In genomic region chr3:84965141-84965540, GRCh38 we compare ENCODE assay signal across 10 cellular contexts. TPM values are rescaled to one million over a fixed set of nuclear protein-coding genes. Genes with fewer than 3 reads are reported as not detected.
DNase-seq lines count a peak whose midpoint lies in the region; ATAC-seq, FAIRE-seq and TF ChIP-seq lines count a peak whose summit lies in the region.
"Had no signal": no experiment of that assay in that cellular context is flagged by ENCODE, and none has a peak within 500 bp of the region (broad histone marks: within the 10 kb centered on the region; RNA-seq: fewer than 3 reads in every experiment).

No MANE protein-coding gene starts in this region.

- H3K9ac ChIP-seq in SU-DHL-6 (ENCODE audit: low read length) (no peak overlapping the region), HepG2 (ENCODE audit: insufficient read depth, low read depth, low read length) (no peak overlapping the region)

- POLR2A ChIA-PET in HepG2 (lab: Yijun Ruan, JAX): no interaction called here

- peak overlapping the region; percentile 39 for H2AFZ ChIP-seq in SU-DHL-6 (ENCODE audit: low read depth, low read length, severe bottlenecking)
- no peak overlapping the region for H2AFZ ChIP-seq in HepG2 (ENCODE audit: low read length)

- H3K27ac ChIP-seq in SU-DHL-6 (ENCODE audit: low read depth, low read length): no peak overlapping the region
- no peak overlapping the region for H3K27ac ChIP-seq in HepG2 (ENCODE audit: extremely low read length, insufficient read depth, low read length)
- no peak overlapping the region for H3K27ac ChIP-seq in heart right ventricle
- H3K27ac ChIP-seq: epithelial cell of prostate had no signal

- in situ Hi-C loops in HepG2 (cut with HindIII; ENCODE audit: extremely low pct_ligation_motif_present, low pct_unique_long_range_greater_than_20kb): loop anchor here (25.0 kb wide), 1 partner anchor 397 kb away; no protein-coding TSS in a partner anchor

- H3F3A ChIP-seq in SU-DHL-6 (ENCODE audit: insufficient read depth): no peaks in the 10 kb centered on the region

- TF ChIP-seq EP300 in HepG2 (IDR thresholded peaks at IDR 0.05; ENCODE audit: low read depth in 2 of 2, low read length in 2 of 2) (no peak), HepG2 (CRISPR knock-in tag; IDR thresholded peaks at IDR 0.05; ENCODE audit: borderline replicate concordance) (no peak)

- H3K9me3 ChIP-seq in SU-DHL-6 (ENCODE audit: insufficient read depth, low read length) (no peaks in the 10 kb centered on the region), HepG2 (ENCODE audit: low read length) (no peaks in the 10 kb centered on the region), heart right ventricle (no peaks in the 10 kb centered on the region)

- no peaks in the 10 kb centered on the region for H3K36me3 ChIP-seq in SU-DHL-6 (ENCODE audit: low read length)
- no peaks in the 10 kb centered on the region for H3K36me3 ChIP-seq in HepG2 (replicated peaks in 1 of 2; ENCODE audit: control insufficient read depth in 1 of 2, insufficient read depth in 2 of 2, low read length in 2 of 2)
- H3K36me3 ChIP-seq in heart right ventricle: no peaks in the 10 kb centered on the region

- H3K4me1 ChIP-seq in HepG2 (ENCODE audit: insufficient read depth, low read length) (no peaks in the 10 kb centered on the region), heart right ventricle (peaks cover 0 to 5% (median 0%) of the 10 kb centered on the region in 9 donors)

- TF ChIP-seq CTCF in SU-DHL-6 (IDR thresholded peaks at IDR 0.05; ENCODE audit: insufficient read depth, low read length, poor library complexity, severe bottlenecking) (peak; percentile 27), HepG2 (CRISPR knock-in tag; IDR thresholded peaks at IDR 0.05) (peak; percentile 51), heart right ventricle (IDR thresholded peaks at IDR 0.05) (no peak)

- FAIRE-seq in HepG2 (lab: Jason Lieb, UNC): peak; percentile 26

- no peak for TF ChIP-seq RAD21 in HepG2 (CRISPR knock-in tag; IDR thresholded peaks at IDR 0.05)

- WGBS in HepG2 (ENCODE audit: low lambda C conversion rate): 3% methylated on average over 1 of the region's 1 CpG
- 16 to 24% methylated on average over 1 of the region's 1 CpG for WGBS in heart right ventricle, 2 donors

- CTCF ChIA-PET in HepG2 (lab: Yijun Ruan, JAX; ENCODE audit: low intra/inter-chr PET ratio, low total read pairs): interaction anchor here (1.6 kb wide), 1 partner anchor 417 kb away, joined by 5 read pairs; no protein-coding TSS in a partner anchor

- no peaks in the 10 kb centered on the region for H4K20me1 ChIP-seq in SU-DHL-6 (ENCODE audit: low read depth, low read length)
- H4K20me1 ChIP-seq in HepG2 (ENCODE audit: insufficient read depth, low read length): no peaks in the 10 kb centered on the region

- H3K9me3 Mint-ChIP-seq in activated T-cell treated with anti-CD3 and anti-CD28 coated beads, Interleukin-2, amount 50 U/mL, for 24 hours: peaks cover 3% of the 10 kb centered on the region

- H3K4me3 Mint-ChIP-seq in activated T-cell treated with anti-CD3 and anti-CD28 coated beads, Interleukin-2, amount 50 U/mL, for 24 hours: no peak overlapping the region
- H3K4me3 Mint-ChIP-seq: natural killer cell had no signal

- H3K27me3 Mint-ChIP-seq in activated T-cell treated with anti-CD3 and anti-CD28 coated beads, Interleukin-2, amount 50 U/mL, for 24 hours: peaks cover 28% of the 10 kb centered on the region

- intact Hi-C loops in HepG2 (cut with micrococcal nuclease; ENCODE audit: unreplicated experiment) (loop anchor here (1.0 kb wide), 1 partner anchor 417 kb away; no protein-coding TSS in a partner anchor), heart right ventricle (cut with DNase I) (no loop called here)

- DNase-seq in DMS114 treated with DMSO at 0.1 percent for 48 hours (lab: John Stamatoyannopoulos, UW; ENCODE audit: unreplicated experiment): peak; percentile 39
- DNase-seq in LoVo (ENCODE audit: low spot score): peak; percentile 20
- peak; percentile 10 for DNase-seq in HepG2 (ENCODE audit: low spot score)
- no peak for DNase-seq in T-helper 9 cell
- DNase-seq in heart right ventricle: no peak
- no peak for DNase-seq in dermis blood vessel endothelial cell
- DNase-seq in activated T-cell treated with anti-CD3 and anti-CD28 coated beads, Interleukin-2, amount 50 U/mL, for 24 hours: no peak
- DNase-seq: natural killer cell had no signal

- no peaks in the 10 kb centered on the region for H3K27me3 ChIP-seq in SU-DHL-6 (ENCODE audit: low read length)
- H3K27me3 ChIP-seq in HepG2 (ENCODE audit: control insufficient read depth in 1 of 2, insufficient read depth in 2 of 2, low read length in 2 of 2): peaks cover 0 to 14% of the 10 kb centered on the region in 2 experiments; a peak in 2 of 5 replicates
- H3K27me3 ChIP-seq in heart right ventricle: peaks cover 0 to 41% (median 31%) of the 10 kb centered on the region in 7 donors

- no peak for TF ChIP-seq POLR2A in HepG2 (IDR thresholded peaks at IDR 0.05; ENCODE audit: insufficient read depth in 1 of 2, low read depth in 2 of 2, low read length in 2 of 2)

- no peak overlapping the region for H3K27ac Mint-ChIP-seq in activated T-cell treated with anti-CD3 and anti-CD28 coated beads, Interleukin-2, amount 50 U/mL, for 24 hours
- H3K27ac Mint-ChIP-seq: natural killer cell had no signal

- no peaks in the 10 kb centered on the region for H3K79me2 ChIP-seq in SU-DHL-6 (ENCODE audit: insufficient read depth, low read length)
- H3K79me2 ChIP-seq in HepG2 (ENCODE audit: insufficient read depth, low read length): no peaks in the 10 kb centered on the region

- no peak overlapping the region for H3K4me3 ChIP-seq in SU-DHL-6 (ENCODE audit: insufficient read depth, low read length, poor library complexity, severe bottlenecking)
- no peak overlapping the region for H3K4me3 ChIP-seq in HepG2 (replicated peaks in 1 of 3; ENCODE audit: insufficient read depth in 1 of 3, low read depth in 2 of 3, low read length in 3 of 3)
- H3K4me3 ChIP-seq in heart right ventricle: no peak overlapping the region

- ATAC-seq in HepG2 (peak; percentile 97), heart right ventricle (no peak)
- ATAC-seq: natural killer cell had no signal

- H3K4me2 ChIP-seq in SU-DHL-6 (ENCODE audit: low read depth, low read length, poor library complexity, severe bottlenecking) (no peak overlapping the region), HepG2 (ENCODE audit: low read depth, low read length) (no peak overlapping the region)

- BruUV-seq in HepG2 (replicated peaks; lab: Mats Ljungman, UMichigan): no TSS peak

- H3K4me1 Mint-ChIP-seq in activated T-cell treated with anti-CD3 and anti-CD28 coated beads, Interleukin-2, amount 50 U/mL, for 24 hours (ENCODE audit: low read depth): peaks cover 5% of the 10 kb centered on the region
- H3K4me1 Mint-ChIP-seq: natural killer cell had no signal

- H3K9me2 ChIP-seq in SU-DHL-6 (replicated peaks; ENCODE audit: insufficient read depth, low read length): no peaks in the 10 kb centered on the region

- no peaks in the 10 kb centered on the region for H3K36me3 Mint-ChIP-seq in activated T-cell treated with anti-CD3 and anti-CD28 coated beads, Interleukin-2, amount 50 U/mL, for 24 hours (ENCODE audit: low read depth)

TF ChIP-seq in HepG2, 621 proteins besides CTCF, POLR2A, EP300 and RAD21:
- peak; percentile 30; the same call in 1 of the 2 replicates for TF ChIP-seq SMC3 (IDR thresholded peaks at IDR 0.05; ENCODE audit: low read length)
- no peak for TF ChIP-seq PTBP1 (IDR thresholded peaks at IDR 0.05; ENCODE audit: low read depth, low read length, poor library complexity, severe bottlenecking)
- peak; percentile 44 for TF ChIP-seq STAG1 (CRISPR knock-in tag; IDR thresholded peaks at IDR 0.05)

RNA-seq across cellular contexts. Expression of gene CADM2, which starts 6.4 kb away (rescaled TPM):
- not detected in 2 replicates for total RNA-seq in HepG2 (2016; rRNA removed; fragmentation: Illumina TruSeq; extraction: Trizol)
- total RNA-seq in HepG2 (2016; cell fraction: cytosol; rRNA removed; fragmentation: Illumina TruSeq; extraction: Trizol; ENCODE audit: low read depth): not detected in 2 replicates
- not detected in 2 replicates for total RNA-seq in HepG2 (2016; cell fraction: insoluble cytoplasmic fraction; rRNA removed; fragmentation: Illumina TruSeq; extraction: Trizol)
- total RNA-seq in HepG2 (2016; cell fraction: membrane; rRNA removed; fragmentation: Illumina TruSeq; extraction: Trizol): not detected in 2 replicates
- not detected in 2 replicates for total RNA-seq in HepG2 (2016; cell fraction: nucleus; rRNA removed; fragmentation: Illumina TruSeq; extraction: Trizol)
- not detected in 2 replicates for polyA plus RNA-seq in HepG2 (2011; rRNA removed)
- 0.04 TPM in 1 of 2 replicates, not detected in the other for polyA plus RNA-seq in HepG2 (2011; cell fraction: cytosol; rRNA removed)
- polyA plus RNA-seq in HepG2 (2011; cell fraction: nucleus; rRNA removed): 0.21 TPM in 1 of 2 replicates, not detected in the other
- polyA plus RNA-seq in HepG2 (2012): not detected in 2 replicates
- polyA plus RNA-seq in HepG2 (2016; cell fraction: cytosol; fragmentation: Illumina TruSeq; extraction: Trizol; ENCODE audit: low read depth): not detected in 2 replicates
- not detected in 2 replicates for polyA plus RNA-seq in HepG2 (2016; cell fraction: insoluble cytoplasmic fraction; fragmentation: Illumina TruSeq; extraction: Trizol; ENCODE audit: low read depth)
- polyA plus RNA-seq in HepG2 (2016; cell fraction: membrane; fragmentation: Illumina TruSeq; extraction: Trizol; ENCODE audit: low read depth): not detected in 2 replicates
- polyA plus RNA-seq in HepG2 (2016; cell fraction: nucleus; fragmentation: Illumina TruSeq; extraction: Trizol; ENCODE audit: insufficient read depth, low read depth): not detected in 2 replicates
- polyA minus RNA-seq in HepG2 (2011; rRNA and poly(A)+ RNA removed; ENCODE audit: low replicate concordance): 0.12 TPM in 1 of 2 replicates, not detected in the other
- not detected in 2 replicates for polyA minus RNA-seq in HepG2 (2011; cell fraction: cytosol; rRNA and poly(A)+ RNA removed)
- not detected in 2 replicates for polyA minus RNA-seq in HepG2 (2011; cell fraction: nucleus; rRNA and poly(A)+ RNA removed)
- total RNA-seq in heart right ventricle: 1 to 10 TPM in 4 of 10 donors, under 1 TPM in 6; 0.30 to 3.0 (median 0.72) TPM
- under 1 TPM; 0.12 to 0.44 TPM for polyA plus RNA-seq in heart right ventricle
- not detected in 2 replicates for total RNA-seq in dermis blood vessel endothelial cell

Comparison
In these comparisons a context has a peak if more than half of its experiments do, and no peak if none do; other contexts are left out.
1. DNase-seq: peak in DMS114 treated with DMSO at 0.1 percent for 48 hours (single experiment), LoVo (single experiment) and HepG2 (single experiment); none in T-helper 9 cell (single experiment), heart right ventricle (0 of 2), dermis blood vessel endothelial cell (single experiment) and activated T-cell treated with anti-CD3 and anti-CD28 coated beads, Interleukin-2, amount 50 U/mL, for 24 hours (single experiment).
2. CTCF ChIP-seq: peak in SU-DHL-6 (single experiment) and HepG2 (single experiment); none in heart right ventricle (0 of 9).